9 cellular contexts compared by ENCODE assay signal in genomic region chr4:39469429-39470077, GRCh38. TPM values are rescaled to one million over a fixed set of nuclear protein-coding genes. Genes with fewer than 3 reads are reported as not detected.
DNase-seq lines count a peak whose midpoint lies in the region; ATAC-seq, FAIRE-seq and TF ChIP-seq lines count a peak whose summit lies in the region.
"Had no signal": no experiment of that assay in that cellular context is flagged by ENCODE, and none has a peak within 500 bp of the region (broad histone marks: within the 10 kb centered on the region; RNA-seq: fewer than 3 reads in every experiment).

No MANE protein-coding gene starts in this region.

- no peak overlapping the region for H2BK5ac ChIP-seq in trophoblast cell (ENCODE audit: low read depth, low read length, poor library complexity)

- CTCF ChIA-PET in Caco-2 (lab: Charles Lee), result interaction anchor here (0.6 to 1.5 kb wide), 12 partner anchors 11 to 587 kb away, joined by 3 to 9 read pairs (median 4); partner anchors contain the start of genes KLB, LIAS, N4BP2 and RPL9

- H3K14ac ChIP-seq in trophoblast cell (ENCODE audit: low read length), result no peak overlapping the region

- no CpG with 5 or more reads among the region's 4 CpGs for WGBS in trophoblast cell (ENCODE audit: extremely low coverage, insufficient coverage, insufficient read length)

- no peaks in the 10 kb centered on the region for H3K9me3 ChIP-seq in Caco-2
- no peaks in the 10 kb centered on the region for H3K9me3 ChIP-seq in trophoblast cell (ENCODE audit: insufficient read depth, low read depth, low read length)

- H2AK5ac ChIP-seq in trophoblast cell (ENCODE audit: low read length), result no peak overlapping the region

- POLR2A ChIA-PET in Caco-2 (lab: Charles Lee), result interaction anchor here (0.6 kb wide), 1 partner anchor 58 kb away, joined by 3 read pairs; no protein-coding TSS in a partner anchor

- H3K27me3 ChIP-seq in Caco-2 (replicated peaks; ENCODE audit: control insufficient read depth, insufficient read depth, low read length), result no peaks in the 10 kb centered on the region
- no peaks in the 10 kb centered on the region for H3K27me3 ChIP-seq in trophoblast cell (ENCODE audit: insufficient read depth, low read length)

- H3K18ac ChIP-seq in trophoblast cell (ENCODE audit: low read length), result no peak overlapping the region

- no peak overlapping the region for H2BK12ac ChIP-seq in trophoblast cell (ENCODE audit: low read length)

- DNase-seq in Caco-2 (peak; percentile 76), GM19239 (ENCODE audit: insufficient read length, low spot score) (no peak), NCI-H524 (lab: John Stamatoyannopoulos, UW) (peak; percentile 71 to 84), glomerular visceral epithelial cell (ENCODE audit: extremely low spot score) (peak; percentile 84), trophoblast cell (peak; percentile 80 to 95), posterior vena cava (ENCODE audit: low spot score) (no peak)
- DNase-seq in activated T-helper 2 cell treated with anti-CD3 and anti-CD28 coated beads, Interferon-gamma antibody, Interleukin-2, Interleukin-4, amounts not matched to agents 10 μg/mL and 5 μg/mL and 100 μg/mL, durations not matched to agents 14 hours and 24 hours and 36 hours (ENCODE audit: low spot score), result no peak

- peaks cover under 1% of the 10 kb centered on the region for H3K79me1 ChIP-seq in trophoblast cell (ENCODE audit: low read length)

- no peaks in the 10 kb centered on the region for H3K4me1 Mint-ChIP-seq in Caco-2 (ENCODE audit: low read depth, unreplicated experiment)
- H3K4me1 Mint-ChIP-seq in activated T-helper 2 cell treated with anti-CD3 and anti-CD28 coated beads, Interferon-gamma antibody, Interleukin-2, Interleukin-4, amounts not matched to agents 10 μg/mL and 5 μg/mL and 100 μg/mL, durations not matched to agents 14 hours and 24 hours and 36 hours (ENCODE audit: low read depth), result peaks cover 13% of the 10 kb centered on the region

- H4K91ac ChIP-seq in trophoblast cell (ENCODE audit: low read depth, low read length), result no peak overlapping the region

- H2BK120ac ChIP-seq in trophoblast cell (ENCODE audit: insufficient read depth, low read length, poor library complexity), result no peak overlapping the region

- H3K36me3 Mint-ChIP-seq in Caco-2 (ENCODE audit: insufficient read depth, unreplicated experiment), result peaks cover 25% of the 10 kb centered on the region
- H3K36me3 Mint-ChIP-seq in activated T-helper 2 cell treated with anti-CD3 and anti-CD28 coated beads, Interferon-gamma antibody, Interleukin-2, Interleukin-4, amounts not matched to agents 10 μg/mL and 5 μg/mL and 100 μg/mL, durations not matched to agents 14 hours and 24 hours and 36 hours (ENCODE audit: low read depth), result peaks cover 24% of the 10 kb centered on the region

- no peak overlapping the region for H3K23ac ChIP-seq in trophoblast cell (ENCODE audit: low read length)

- no peak overlapping the region for H4K8ac ChIP-seq in trophoblast cell (ENCODE audit: low read depth, low read length)

- ATAC-seq in HG03378 (IDR thresholded peaks at IDR 0.05; ENCODE audit: unreplicated experiment), result peak; percentile 85

- intact Hi-C loops in Caco-2 (cut with micrococcal nuclease; ENCODE audit: unreplicated experiment) (loop anchor here (1.0 to 5.0 kb wide), 7 partner anchors 25 to 507 kb away; partner anchors contain the start of genes SMIM14, UBE2K and UGDH), posterior vena cava (cut with DNase I) (loop anchor here in 1 of 2 donors (5.0 to 10.0 kb wide), 2 partner anchors 188 to 505 kb away; partner anchors contain the start of gene PDS5A)
- intact Hi-C loops in activated T-helper 2 cell treated with anti-CD3 and anti-CD28 coated beads, Interferon-gamma antibody, Interleukin-2, Interleukin-4, amounts not matched to agents 10 μg/mL and 5 μg/mL and 100 μg/mL, durations not matched to agents 14 hours and 24 hours and 36 hours (cut with micrococcal nuclease), result loop anchor here (1.0 kb wide), 3 partner anchors 169 to 507 kb away; partner anchors contain the start of gene SMIM14

- H3K4me1 ChIP-seq in Caco-2, result peaks cover 6% of the 10 kb centered on the region
- peaks cover 0 to under 1% of the 10 kb centered on the region in 2 experiments for H3K4me1 ChIP-seq in trophoblast cell (ENCODE audit: control insufficient read depth in 1 of 2, insufficient read depth in 2 of 2, low read length in 2 of 2)

- no peak overlapping the region for H4K12ac ChIP-seq in trophoblast cell (ENCODE audit: low read depth, low read length)

- peak overlapping the region; percentile 54 for H3K27ac Mint-ChIP-seq in Caco-2 (ENCODE audit: unreplicated experiment)
- peak overlapping the region; percentile 60 for H3K27ac Mint-ChIP-seq in activated T-helper 2 cell treated with anti-CD3 and anti-CD28 coated beads, Interferon-gamma antibody, Interleukin-2, Interleukin-4, amounts not matched to agents 10 μg/mL and 5 μg/mL and 100 μg/mL, durations not matched to agents 14 hours and 24 hours and 36 hours
- H3K27ac Mint-ChIP-seq: activated naive CD8-positive, alpha-beta T cell had no signal

- peak; percentile 96 for FAIRE-seq in GM19239 (lab: Jason Lieb, UNC)

- no peak overlapping the region for H3K4me3 Mint-ChIP-seq in Caco-2 (ENCODE audit: unreplicated experiment)
- H3K4me3 Mint-ChIP-seq in activated T-helper 2 cell treated with anti-CD3 and anti-CD28 coated beads, Interferon-gamma antibody, Interleukin-2, Interleukin-4, amounts not matched to agents 10 μg/mL and 5 μg/mL and 100 μg/mL, durations not matched to agents 14 hours and 24 hours and 36 hours (ENCODE audit: low read depth), result no peak overlapping the region
- H3K4me3 Mint-ChIP-seq: activated naive CD8-positive, alpha-beta T cell had no signal

- H3K9ac ChIP-seq in trophoblast cell (ENCODE audit: low read length), result no peak overlapping the region

- no peak overlapping the region for H3K4me3 ChIP-seq in Caco-2 (ENCODE audit: low read depth, low read length)
- no peak overlapping the region for H3K4me3 ChIP-seq in trophoblast cell (ENCODE audit: low read depth, low read length)

- H3K27me3 Mint-ChIP-seq in Caco-2 (ENCODE audit: insufficient read depth, unreplicated experiment), result no peaks in the 10 kb centered on the region
- H3K27me3 Mint-ChIP-seq in activated T-helper 2 cell treated with anti-CD3 and anti-CD28 coated beads, Interferon-gamma antibody, Interleukin-2, Interleukin-4, amounts not matched to agents 10 μg/mL and 5 μg/mL and 100 μg/mL, durations not matched to agents 14 hours and 24 hours and 36 hours (ENCODE audit: low read depth), result no peaks in the 10 kb centered on the region
- H3K27me3 Mint-ChIP-seq: activated naive CD8-positive, alpha-beta T cell had no signal

- H3K9me3 Mint-ChIP-seq in Caco-2 (ENCODE audit: unreplicated experiment), result no peaks in the 10 kb centered on the region
- no peaks in the 10 kb centered on the region for H3K9me3 Mint-ChIP-seq in activated T-helper 2 cell treated with anti-CD3 and anti-CD28 coated beads, Interferon-gamma antibody, Interleukin-2, Interleukin-4, amounts not matched to agents 10 μg/mL and 5 μg/mL and 100 μg/mL, durations not matched to agents 14 hours and 24 hours and 36 hours

- no peak overlapping the region for H2AFZ ChIP-seq in trophoblast cell (ENCODE audit: insufficient read depth, low read length, poor library complexity)

- peak; percentile 84 to 86 for TF ChIP-seq CTCF in Caco-2 (IDR thresholded peaks at IDR 0.05; ENCODE audit: insufficient read depth in 1 of 2, low read depth in 1 of 2, low read length in 1 of 2, severe bottlenecking in 1 of 2, unreplicated experiment in 1 of 2)

- BruUV-seq in Caco-2 (replicated peaks; lab: Mats Ljungman, UMichigan), result no TSS peak

- H3K27ac ChIP-seq in trophoblast cell (ENCODE audit: low read depth, low read length), result no peak overlapping the region

- H3K36me3 ChIP-seq in Caco-2 (ENCODE audit: control insufficient read depth, insufficient read depth, low read length) (no peaks in the 10 kb centered on the region), trophoblast cell (ENCODE audit: control insufficient read depth in 1 of 2, insufficient read depth in 2 of 2, low read length in 2 of 2) (peaks cover 0 to 2% of the 10 kb centered on the region in 2 experiments)

- H3K79me2 ChIP-seq in trophoblast cell (ENCODE audit: control insufficient read depth, insufficient read depth, low read length, poor library complexity), result no peaks in the 10 kb centered on the region

- H3K4ac ChIP-seq in trophoblast cell (ENCODE audit: low read depth, low read length), result no peak overlapping the region

- H3K4me2 ChIP-seq in trophoblast cell (ENCODE audit: low read length), result no peak overlapping the region

RNA-seq across cellular contexts. Expression of gene LIAS, which starts 10.7 kb away (rescaled TPM):
- 19.5 and 21.1 TPM in 2 replicates for total RNA-seq in Caco-2 (2022)
- total RNA-seq in activated T-helper 2 cell treated with anti-CD3 and anti-CD28 coated beads, Interferon-gamma antibody, Interleukin-2, Interleukin-4, amounts not matched to agents 10 μg/mL and 5 μg/mL and 100 μg/mL, durations not matched to agents 14 hours and 24 hours and 36 hours, result 19.1 and 19.8 TPM in 2 replicates
- 8.6 and 9.6 TPM in 2 replicates for polyA plus RNA-seq in trophoblast cell (2013)
- total RNA-seq in posterior vena cava, result 10 to 100 TPM in 1 of 2 donors, 1 to 10 TPM in 1; 9.2 to 12.8 TPM

RNA-seq across cellular contexts. Expression of gene RPL9, which starts 10.8 kb away (rescaled TPM):
- total RNA-seq in Caco-2 (2022), result 976 and 978 TPM in 2 replicates
- 1,761 and 1,779 TPM in 2 replicates for total RNA-seq in activated T-helper 2 cell treated with anti-CD3 and anti-CD28 coated beads, Interferon-gamma antibody, Interleukin-2, Interleukin-4, amounts not matched to agents 10 μg/mL and 5 μg/mL and 100 μg/mL, durations not matched to agents 14 hours and 24 hours and 36 hours
- 1,848 and 1,853 TPM in 2 replicates for polyA plus RNA-seq in trophoblast cell (2013)
- 1,000 to 10,000 TPM; 1,546 to 2,356 TPM for total RNA-seq in posterior vena cava

RNA-seq across cellular contexts. Expression of gene UGDH, which starts 57.7 kb away (rescaled TPM):
- total RNA-seq in Caco-2 (2022) (139 and 140 TPM in 2 replicates), posterior vena cava (100 to 1,000 TPM; 107 to 167 TPM)
- 34.8 and 40.1 TPM in 2 replicates for total RNA-seq in activated T-helper 2 cell treated with anti-CD3 and anti-CD28 coated beads, Interferon-gamma antibody, Interleukin-2, Interleukin-4, amounts not matched to agents 10 μg/mL and 5 μg/mL and 100 μg/mL, durations not matched to agents 14 hours and 24 hours and 36 hours
- 54.3 and 60.5 TPM in 2 replicates for polyA plus RNA-seq in trophoblast cell (2013)

Comparison
In these comparisons a context has a peak if more than half of its experiments do, and no peak if none do; other contexts are left out.
1. DNase-seq: peak in Caco-2 (2 of 2), NCI-H524 (2 of 2), glomerular visceral epithelial cell (single experiment) and trophoblast cell (2 of 2); none in GM19239 (single experiment), activated T-helper 2 cell treated with anti-CD3 and anti-CD28 coated beads, Interferon-gamma antibody, Interleukin-2, Interleukin-4, amounts not matched to agents 10 μg/mL and 5 μg/mL and 100 μg/mL, durations not matched to agents 14 hours and 24 hours and 36 hours (single experiment) and posterior vena cava (single experiment).